Comparison of ENCODE assay signal across 1 cellular context in the genomic region with DNA sequence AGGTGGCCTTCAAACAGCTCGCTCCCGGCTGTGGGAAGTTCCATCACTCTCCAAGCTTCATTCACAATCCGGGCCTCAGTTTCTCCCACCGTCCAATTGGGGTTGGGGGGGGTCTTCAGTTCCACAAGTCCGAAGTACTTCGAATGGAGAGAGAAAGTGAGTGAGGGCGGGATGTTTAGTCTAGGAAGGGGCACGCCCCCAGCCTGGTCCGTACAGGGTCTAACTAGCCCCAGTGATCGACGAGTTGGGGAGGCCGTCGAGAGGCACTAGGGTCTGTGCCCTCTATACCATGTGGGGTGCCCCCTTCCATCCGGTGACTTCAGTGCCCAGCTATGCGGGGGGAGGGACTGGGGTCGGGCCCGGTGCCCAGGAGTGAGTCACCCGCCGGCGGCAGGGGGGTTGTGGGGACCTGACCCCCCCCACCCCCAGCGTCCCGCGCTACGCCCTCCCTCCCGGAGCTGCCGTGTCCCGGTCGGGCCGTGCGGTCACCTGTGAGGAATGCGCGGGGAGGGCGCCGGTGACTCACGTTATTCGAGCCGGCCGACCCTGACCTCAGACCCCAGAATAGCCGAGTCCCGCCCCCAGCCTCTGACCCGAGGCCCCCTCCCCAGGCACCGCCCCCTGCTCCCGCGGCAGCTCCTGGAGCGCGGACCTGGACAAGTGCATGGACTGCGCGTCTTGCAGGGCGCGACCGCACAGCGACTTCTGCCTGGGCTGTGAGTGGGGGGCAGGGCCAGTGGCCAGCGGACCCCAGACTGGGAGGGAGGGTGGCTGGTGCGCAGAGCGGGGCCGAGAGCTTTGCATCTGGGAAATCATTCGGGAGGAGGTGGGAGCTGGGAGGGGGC.
TF ChIP-seq lines count a peak whose summit lies in the region.

No MANE protein-coding gene starts in this region.

TF ChIP-seq in K562, 482 proteins besides CTCF, POLR2A, EP300 and RAD21 (continued from another document and continues in another):
- TF ChIP-seq, protein P1, sequence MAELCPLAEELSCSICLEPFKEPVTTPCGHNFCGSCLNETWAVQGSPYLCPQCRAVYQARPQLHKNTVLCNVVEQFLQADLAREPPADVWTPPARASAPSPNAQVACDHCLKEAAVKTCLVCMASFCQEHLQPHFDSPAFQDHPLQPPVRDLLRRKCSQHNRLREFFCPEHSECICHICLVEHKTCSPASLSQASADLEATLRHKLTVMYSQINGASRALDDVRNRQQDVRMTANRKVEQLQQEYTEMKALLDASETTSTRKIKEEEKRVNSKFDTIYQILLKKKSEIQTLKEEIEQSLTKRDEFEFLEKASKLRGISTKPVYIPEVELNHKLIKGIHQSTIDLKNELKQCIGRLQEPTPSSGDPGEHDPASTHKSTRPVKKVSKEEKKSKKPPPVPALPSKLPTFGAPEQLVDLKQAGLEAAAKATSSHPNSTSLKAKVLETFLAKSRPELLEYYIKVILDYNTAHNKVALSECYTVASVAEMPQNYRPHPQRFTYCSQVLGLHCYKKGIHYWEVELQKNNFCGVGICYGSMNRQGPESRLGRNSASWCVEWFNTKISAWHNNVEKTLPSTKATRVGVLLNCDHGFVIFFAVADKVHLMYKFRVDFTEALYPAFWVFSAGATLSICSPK (IDR thresholded peaks at IDR 0.05; ENCODE audit: borderline replicate concordance) = no peak
- TF ChIP-seq, protein P2, sequence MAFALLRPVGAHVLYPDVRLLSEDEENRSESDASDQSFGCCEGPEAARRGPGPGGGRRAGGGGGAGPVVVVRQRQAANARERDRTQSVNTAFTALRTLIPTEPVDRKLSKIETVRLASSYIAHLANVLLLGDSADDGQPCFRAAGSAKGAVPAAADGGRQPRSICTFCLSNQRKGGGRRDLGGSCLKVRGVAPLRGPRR (CRISPR knock-in tag; IDR thresholded peaks at IDR 0.05) = no peak
- TF ChIP-seq, protein P3, sequence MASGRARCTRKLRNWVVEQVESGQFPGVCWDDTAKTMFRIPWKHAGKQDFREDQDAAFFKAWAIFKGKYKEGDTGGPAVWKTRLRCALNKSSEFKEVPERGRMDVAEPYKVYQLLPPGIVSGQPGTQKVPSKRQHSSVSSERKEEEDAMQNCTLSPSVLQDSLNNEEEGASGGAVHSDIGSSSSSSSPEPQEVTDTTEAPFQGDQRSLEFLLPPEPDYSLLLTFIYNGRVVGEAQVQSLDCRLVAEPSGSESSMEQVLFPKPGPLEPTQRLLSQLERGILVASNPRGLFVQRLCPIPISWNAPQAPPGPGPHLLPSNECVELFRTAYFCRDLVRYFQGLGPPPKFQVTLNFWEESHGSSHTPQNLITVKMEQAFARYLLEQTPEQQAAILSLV (tag; IDR thresholded peaks at IDR 0.05) = no peak
- TF ChIP-seq FOXK1 (CRISPR knock-in tag; IDR thresholded peaks at IDR 0.05; ENCODE audit: borderline replicate concordance) (peak; percentile 81; the same call in 1 of the 2 replicates), RBM39 (optimal IDR thresholded peaks at IDR 0.05; ENCODE audit: low read depth, low read length) (peak; percentile 50), SMARCB1 (IDR thresholded peaks at IDR 0.05; ENCODE audit: insufficient read length, low read depth) (no peak), ZNF253 (CRISPR knock-in tag; conservative IDR thresholded peaks at IDR 0.05) (no peak), YY1 (IDR thresholded peaks at IDR 0.05; ENCODE audit: borderline replicate concordance in 1 of 3, control insufficient read depth in 1 of 3, extremely low read depth in 1 of 3, insufficient read depth in 3 of 3, insufficient read length in 1 of 3, insufficient replicate concordance in 2 of 3, low read depth in 1 of 3, low read length in 2 of 3) (peak in 1 of 3 experiments; percentile 5), NRF1 (conservative IDR thresholded peaks at IDR 0.05 in 1 of 2, IDR thresholded peaks at IDR 0.05 in 1 of 2) (0 out of 4 replicates have a peak, but pooled peaks have one; percentile 2 to 15), SIN3A (IDR thresholded peaks at IDR 0.05; ENCODE audit: borderline replicate concordance in 2 of 2, control insufficient read depth in 1 of 2, low read depth in 2 of 2, low read length in 2 of 2) (no peak), ZNF586 (CRISPR knock-in tag; conservative IDR thresholded peaks at IDR 0.05) (no peak), SP1 (CRISPR knock-in tag; IDR thresholded peaks at IDR 0.05) (peak; percentile 63), NR2C2 (CRISPR knock-in tag; IDR thresholded peaks at IDR 0.05) (no peak), NR2C2 (tag; IDR thresholded peaks at IDR 0.05) (0 out of 2 replicates have a peak, but pooled peaks have one; percentile 28), CBX8 (IDR thresholded peaks at IDR 0.05; ENCODE audit: borderline replicate concordance, extremely low read depth, low read depth, low read length, poor library complexity, severe bottlenecking) (no peak), JUNB (CRISPR knock-in tag; conservative IDR thresholded peaks at IDR 0.05) (no peak), SIN3B (IDR thresholded peaks at IDR 0.05; ENCODE audit: low read depth) (no peak), KAT8 (IDR thresholded peaks at IDR 0.05; ENCODE audit: low read depth) (no peak), CBFA2T3 (IDR thresholded peaks at IDR 0.05) (no peak), MBD2 (IDR thresholded peaks at IDR 0.05; ENCODE audit: borderline replicate concordance, low read depth) (no peak), TAF9B (IDR thresholded peaks at IDR 0.05; ENCODE audit: partially characterized antibody) (no peak), ZSCAN29 (IDR thresholded peaks at IDR 0.05) (no peak), MTA3 (IDR thresholded peaks at IDR 0.05; ENCODE audit: borderline replicate concordance) (peak; percentile 27), PHB2 (IDR thresholded peaks at IDR 0.05; ENCODE audit: low read depth) (no peak), NCOR1 (IDR thresholded peaks at IDR 0.05) (peak; percentile 44; the same call in 1 of the 2 replicates), POLR3A (IDR thresholded peaks at IDR 0.05; ENCODE audit: borderline replicate concordance, extremely low read depth, insufficient read depth, insufficient read length) (no peak), HDAC3 (IDR thresholded peaks at IDR 0.05; ENCODE audit: borderline replicate concordance, partially characterized antibody) (no peak), SMARCA4 (IDR thresholded peaks at IDR 0.05) (peak; percentile 70; the same call in 1 of the 2 replicates), CREBBP (IDR thresholded peaks at IDR 0.05; ENCODE audit: low read depth, low read length) (no peak), BRF1 (IDR thresholded peaks at IDR 0.05; ENCODE audit: borderline replicate concordance, extremely low read depth, insufficient read length) (no peak), GTF2E2 (tag; IDR thresholded peaks at IDR 0.05) (0 out of 2 replicates have a peak, but pooled peaks have one; percentile 9), ETV5 (CRISPR knock-in tag; IDR thresholded peaks at IDR 0.05; ENCODE audit: low read depth) (peak; percentile 74; the same call in 1 of the 2 replicates)
- TF ChIP-seq, protein P4, sequence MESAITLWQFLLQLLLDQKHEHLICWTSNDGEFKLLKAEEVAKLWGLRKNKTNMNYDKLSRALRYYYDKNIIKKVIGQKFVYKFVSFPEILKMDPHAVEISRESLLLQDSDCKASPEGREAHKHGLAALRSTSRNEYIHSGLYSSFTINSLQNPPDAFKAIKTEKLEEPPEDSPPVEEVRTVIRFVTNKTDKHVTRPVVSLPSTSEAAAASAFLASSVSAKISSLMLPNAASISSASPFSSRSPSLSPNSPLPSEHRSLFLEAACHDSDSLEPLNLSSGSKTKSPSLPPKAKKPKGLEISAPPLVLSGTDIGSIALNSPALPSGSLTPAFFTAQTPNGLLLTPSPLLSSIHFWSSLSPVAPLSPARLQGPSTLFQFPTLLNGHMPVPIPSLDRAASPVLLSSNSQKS (CRISPR knock-in tag; IDR thresholded peaks at IDR 0.05) = no peak
- TF ChIP-seq, protein P5, sequence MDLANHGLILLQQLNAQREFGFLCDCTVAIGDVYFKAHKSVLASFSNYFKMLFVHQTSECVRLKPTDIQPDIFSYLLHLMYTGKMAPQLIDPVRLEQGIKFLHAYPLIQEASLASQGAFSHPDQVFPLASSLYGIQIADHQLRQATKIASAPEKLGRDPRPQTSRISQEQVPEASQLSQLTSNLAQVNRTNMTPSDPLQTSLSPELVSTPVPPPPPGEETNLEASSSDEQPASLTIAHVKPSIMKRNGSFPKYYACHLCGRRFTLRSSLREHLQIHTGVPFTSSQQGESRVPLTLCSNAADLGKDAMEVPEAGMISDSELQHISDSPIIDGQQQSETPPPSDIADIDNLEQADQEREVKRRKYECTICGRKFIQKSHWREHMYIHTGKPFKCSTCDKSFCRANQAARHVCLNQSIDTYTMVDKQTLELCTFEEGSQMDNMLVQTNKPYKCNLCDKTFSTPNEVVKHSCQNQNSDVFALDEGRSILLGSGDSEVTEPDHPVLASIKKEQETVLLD (IDR thresholded peaks at IDR 0.05) = no peak; the same call in 1 of the 2 replicates
- TF ChIP-seq, protein P6, sequence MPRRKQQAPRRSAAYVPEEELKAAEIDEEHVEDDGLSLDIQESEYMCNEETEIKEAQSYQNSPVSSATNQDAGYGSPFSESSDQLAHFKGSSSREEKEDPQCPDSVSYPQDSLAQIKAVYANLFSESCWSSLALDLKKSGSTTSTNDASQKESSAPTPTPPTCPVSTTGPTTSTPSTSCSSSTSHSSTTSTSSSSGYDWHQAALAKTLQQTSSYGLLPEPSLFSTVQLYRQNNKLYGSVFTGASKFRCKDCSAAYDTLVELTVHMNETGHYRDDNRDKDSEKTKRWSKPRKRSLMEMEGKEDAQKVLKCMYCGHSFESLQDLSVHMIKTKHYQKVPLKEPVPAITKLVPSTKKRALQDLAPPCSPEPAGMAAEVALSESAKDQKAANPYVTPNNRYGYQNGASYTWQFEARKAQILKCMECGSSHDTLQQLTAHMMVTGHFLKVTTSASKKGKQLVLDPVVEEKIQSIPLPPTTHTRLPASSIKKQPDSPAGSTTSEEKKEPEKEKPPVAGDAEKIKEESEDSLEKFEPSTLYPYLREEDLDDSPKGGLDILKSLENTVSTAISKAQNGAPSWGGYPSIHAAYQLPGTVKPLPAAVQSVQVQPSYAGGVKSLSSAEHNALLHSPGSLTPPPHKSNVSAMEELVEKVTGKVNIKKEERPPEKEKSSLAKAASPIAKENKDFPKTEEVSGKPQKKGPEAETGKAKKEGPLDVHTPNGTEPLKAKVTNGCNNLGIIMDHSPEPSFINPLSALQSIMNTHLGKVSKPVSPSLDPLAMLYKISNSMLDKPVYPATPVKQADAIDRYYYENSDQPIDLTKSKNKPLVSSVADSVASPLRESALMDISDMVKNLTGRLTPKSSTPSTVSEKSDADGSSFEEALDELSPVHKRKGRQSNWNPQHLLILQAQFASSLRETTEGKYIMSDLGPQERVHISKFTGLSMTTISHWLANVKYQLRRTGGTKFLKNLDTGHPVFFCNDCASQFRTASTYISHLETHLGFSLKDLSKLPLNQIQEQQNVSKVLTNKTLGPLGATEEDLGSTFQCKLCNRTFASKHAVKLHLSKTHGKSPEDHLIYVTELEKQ (CRISPR knock-in tag; IDR thresholded peaks at IDR 0.05) = no peak
- TF ChIP-seq, protein P7, sequence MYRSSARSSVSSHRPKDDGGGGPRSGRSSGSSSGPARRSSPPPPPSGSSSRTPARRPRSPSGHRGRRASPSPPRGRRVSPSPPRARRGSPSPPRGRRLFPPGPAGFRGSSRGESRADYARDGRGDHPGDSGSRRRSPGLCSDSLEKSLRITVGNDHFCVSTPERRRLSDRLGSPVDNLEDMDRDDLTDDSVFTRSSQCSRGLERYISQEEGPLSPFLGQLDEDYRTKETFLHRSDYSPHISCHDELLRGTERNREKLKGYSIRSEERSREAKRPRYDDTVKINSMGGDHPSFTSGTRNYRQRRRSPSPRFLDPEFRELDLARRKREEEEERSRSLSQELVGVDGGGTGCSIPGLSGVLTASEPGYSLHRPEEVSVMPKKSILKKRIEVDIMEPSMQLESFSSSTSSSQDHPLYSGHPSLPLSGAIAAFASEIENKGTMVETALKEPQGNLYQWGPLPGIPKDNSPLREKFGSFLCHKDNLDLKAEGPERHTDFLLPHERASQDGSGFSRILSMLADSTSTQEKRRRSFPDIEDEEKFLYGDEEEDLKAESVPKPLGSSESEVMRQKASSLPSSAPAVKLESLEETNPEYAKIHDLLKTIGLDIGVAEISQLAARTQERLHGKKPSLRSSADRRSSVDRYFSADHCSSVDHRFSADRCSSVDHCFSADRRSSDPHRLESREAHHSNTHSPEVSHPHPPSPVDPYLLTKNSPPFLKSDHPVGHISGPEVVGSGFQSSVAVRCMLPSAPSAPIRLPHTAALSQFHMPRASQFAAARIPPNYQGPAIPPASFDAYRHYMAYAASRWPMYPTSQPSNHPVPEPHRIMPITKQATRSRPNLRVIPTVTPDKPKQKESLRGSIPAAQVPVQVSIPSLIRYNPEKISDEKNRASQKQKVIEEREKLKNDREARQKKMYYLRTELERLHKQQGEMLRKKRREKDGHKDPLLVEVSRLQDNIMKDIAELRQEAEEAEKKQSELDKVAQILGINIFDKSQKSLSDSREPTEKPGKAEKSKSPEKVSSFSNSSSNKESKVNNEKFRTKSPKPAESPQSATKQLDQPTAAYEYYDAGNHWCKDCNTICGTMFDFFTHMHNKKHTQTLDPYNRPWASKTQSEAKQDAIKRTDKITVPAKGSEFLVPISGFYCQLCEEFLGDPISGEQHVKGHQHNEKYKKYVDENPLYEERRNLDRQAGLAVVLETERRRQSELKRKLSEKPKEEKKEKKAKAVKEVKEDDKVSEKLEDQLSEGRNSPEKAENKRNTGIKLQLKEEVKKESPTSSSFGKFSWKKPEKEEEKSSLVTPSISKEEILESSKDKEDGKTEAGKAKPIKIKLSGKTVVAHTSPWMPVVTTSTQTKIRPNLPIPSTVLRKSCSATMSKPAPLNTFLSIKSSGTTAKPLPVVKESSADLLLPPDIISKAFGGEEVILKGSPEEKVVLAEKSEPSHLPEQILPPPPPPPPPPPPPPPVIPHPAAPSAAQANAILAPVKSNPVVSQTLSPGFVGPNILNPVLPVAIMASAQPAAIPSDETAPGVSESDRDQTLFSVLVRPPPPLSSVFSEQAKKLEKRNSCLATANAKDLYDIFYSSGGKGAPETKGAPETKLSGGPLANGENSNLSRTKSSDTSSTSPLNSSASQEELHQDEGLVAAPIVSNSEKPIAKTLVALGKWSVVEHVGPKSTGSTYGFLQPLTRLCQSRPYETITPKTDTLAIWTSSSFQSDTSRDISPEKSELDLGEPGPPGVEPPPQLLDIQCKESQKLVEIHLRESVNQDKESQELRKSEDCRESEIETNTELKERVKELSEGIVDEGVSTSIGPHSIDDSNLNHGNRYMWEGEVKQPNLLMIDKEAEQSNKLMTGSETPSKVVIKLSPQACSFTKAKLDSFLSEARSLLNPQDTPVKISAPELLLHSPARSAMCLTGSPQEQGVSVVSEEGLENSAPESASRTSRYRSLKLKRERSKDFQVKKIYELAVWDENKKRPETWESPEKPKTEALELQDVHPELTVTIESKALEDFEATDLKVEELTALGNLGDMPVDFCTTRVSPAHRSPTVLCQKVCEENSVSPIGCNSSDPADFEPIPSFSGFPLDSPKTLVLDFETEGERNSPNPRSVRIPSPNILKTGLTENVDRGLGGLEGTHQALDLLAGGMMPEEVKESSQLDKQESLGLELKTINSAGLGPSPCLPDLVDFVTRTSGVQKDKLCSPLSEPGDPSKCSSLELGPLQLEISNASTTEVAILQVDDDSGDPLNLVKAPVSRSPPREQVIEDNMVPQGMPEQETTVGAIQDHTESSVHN (IDR thresholded peaks at IDR 0.05; ENCODE audit: borderline replicate concordance in 1 of 2, low read depth in 1 of 2) = 0 out of 4 replicates have a peak, but pooled peaks of 1 of the 2 experiments have one; percentile 19
- TF ChIP-seq, protein P8, sequence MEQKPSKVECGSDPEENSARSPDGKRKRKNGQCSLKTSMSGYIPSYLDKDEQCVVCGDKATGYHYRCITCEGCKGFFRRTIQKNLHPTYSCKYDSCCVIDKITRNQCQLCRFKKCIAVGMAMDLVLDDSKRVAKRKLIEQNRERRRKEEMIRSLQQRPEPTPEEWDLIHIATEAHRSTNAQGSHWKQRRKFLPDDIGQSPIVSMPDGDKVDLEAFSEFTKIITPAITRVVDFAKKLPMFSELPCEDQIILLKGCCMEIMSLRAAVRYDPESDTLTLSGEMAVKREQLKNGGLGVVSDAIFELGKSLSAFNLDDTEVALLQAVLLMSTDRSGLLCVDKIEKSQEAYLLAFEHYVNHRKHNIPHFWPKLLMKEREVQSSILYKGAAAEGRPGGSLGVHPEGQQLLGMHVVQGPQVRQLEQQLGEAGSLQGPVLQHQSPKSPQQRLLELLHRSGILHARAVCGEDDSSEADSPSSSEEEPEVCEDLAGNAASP (IDR thresholded peaks at IDR 0.05) = no peak
